17 cellular contexts compared by ENCODE assay signal in the genomic region with DNA sequence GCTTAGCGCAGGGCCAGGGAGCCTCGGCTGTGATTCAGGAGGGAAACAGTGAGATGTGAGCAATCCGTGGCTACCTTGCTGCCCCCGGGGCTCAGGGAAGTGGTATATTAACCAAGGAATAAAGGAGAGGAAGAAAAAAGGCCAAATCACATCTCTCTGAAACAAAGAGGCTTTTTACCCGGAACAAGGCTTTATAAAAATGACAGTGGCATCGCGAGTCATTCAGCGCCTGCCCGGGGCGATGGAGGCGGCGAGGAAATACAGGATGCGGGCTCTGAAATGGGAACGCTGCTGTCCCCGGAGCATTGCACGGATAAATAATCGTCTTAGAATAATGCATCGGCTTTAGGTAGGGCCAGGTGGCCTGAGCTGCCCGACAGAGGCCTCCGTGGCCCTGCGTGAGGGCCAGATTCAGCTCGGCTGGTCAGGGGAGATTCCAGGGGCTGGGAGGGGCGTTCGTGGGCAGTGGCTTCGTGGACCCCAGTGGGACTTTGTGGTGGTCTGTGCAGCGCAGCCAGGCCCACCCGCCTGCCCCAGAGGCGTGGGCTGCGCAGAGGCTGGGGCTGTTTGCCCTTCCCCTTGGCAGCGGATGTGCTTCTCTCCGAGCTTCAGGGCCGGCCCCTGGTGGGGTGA.
"Had no signal": no experiment of that assay in that cellular context is flagged by ENCODE, and none has a peak within 500 bp of the region (broad histone marks: within the 10 kb centered on the region; RNA-seq: fewer than 3 reads in every experiment).

No MANE protein-coding gene starts in this region.

- FAIRE-seq: urothelium cell line had no signal

- H3K36me3 ChIP-seq: gastroesophageal sphincter, lower lobe of right lung, sigmoid colon, suprapubic skin had no signal

- H3K9me3 ChIP-seq: gastroesophageal sphincter, lower lobe of right lung, sigmoid colon, suprapubic skin had no signal

- ATAC-seq: activated CD8-positive, alpha-beta T cell treated with anti-CD3 and anti-CD28 coated beads, Interleukin-2, amount 10 ng/mL, durations not matched to agents 7 days and 5 days; gastroesophageal sphincter; lower lobe of right lung had no signal

- H3K4me3 ChIP-seq: gastroesophageal sphincter, lower lobe of right lung, sigmoid colon, suprapubic skin had no signal

- H3K27me3 ChIP-seq: gastroesophageal sphincter, sigmoid colon had no signal

- H3K27ac ChIP-seq: epithelial cell of prostate, lower lobe of right lung, sigmoid colon, suprapubic skin, VCaP had no signal

- DNase-seq: activated CD4-positive, alpha-beta T cell treated with anti-CD3 and anti-CD28 coated beads for 4 hours; activated CD8-positive, alpha-beta memory T cell treated with anti-CD3 and anti-CD28 coated beads, Interleukin-2, amount 50 U/mL, for 48 hours; activated CD8-positive, alpha-beta T cell treated with anti-CD3 and anti-CD28 coated beads, Interleukin-2, amount 10 ng/mL, durations not matched to agents 7 days and 5 days; activated naive CD8-positive, alpha-beta T cell treated with anti-CD3 and anti-CD28 coated beads, Interleukin-2, amount 10 ng/mL, durations not matched to agents 7 days and 5 days; effector memory CD4-positive, alpha-beta T cell; islet precursor cell; lower lobe of right lung; midbrain; sigmoid colon; stimulated activated CD4-positive, alpha-beta T cell treated with anti-CD3 and anti-CD28 coated beads, Interleukin-2, amount 100 ng/mL, for 24 hours; stimulated activated naive CD4-positive, alpha-beta T cell; T-helper 9 cell had no signal
